Comparison of ENCODE assay signal across 18 cellular contexts in genomic region chr17:36527851-36528250, GRCh38.
"Had no signal": no experiment of that assay in that cellular context is flagged by ENCODE, and none has a peak within 500 bp of the region (broad histone marks: within the 10 kb centered on the region; RNA-seq: fewer than 3 reads in every experiment).

No MANE protein-coding gene starts in this region.

- H3K4me3 Mint-ChIP-seq: activated CD4-positive, alpha-beta T cell treated with anti-CD3 and anti-CD28 coated beads, Interleukin-2, amount 10 ng/mL, durations not matched to agents 24 days and 14 days; activated naive CD4-positive, alpha-beta T cell treated with anti-CD3 and anti-CD28 coated beads for 36 hours; activated T-helper 1 cell treated with anti-CD3 and anti-CD28 coated beads, Interleukin-12 subunit alpha, Interleukin-12 subunit beta, Interleukin-2, Interleukin-4 antibody, amounts not matched to agents 30 ng/mL and 10 ng/mL and 1 ng/mL, durations not matched to agents 14 hours and 24 hours and 36 hours; dendritic cell treated with granulocyte-macrophage colony-stimulating factor and Interleukin-4, amounts not matched to agents 40 ng/mL and 50 ng/mL, for 4 days; nephron progenitor cell; stimulated activated naive CD8-positive, alpha-beta T cell treated with anti-CD3 and anti-CD28 coated beads, Interleukin-15, Interleukin-2, amounts not matched to agents 100 ng/mL and 50 ng/mL, for 24 hours; T-helper 1 cell treated with Interleukin-12 subunit alpha and Interleukin-12 subunit beta and Interleukin-4 antibody, amounts not matched to agents 30 μg/mL and 1 μg/mL, for 36 hours; type B pancreatic cell had no signal

- ATAC-seq: left colon, lower lobe of right lung had no signal

- H3K27ac Mint-ChIP-seq: activated CD4-positive, alpha-beta T cell treated with anti-CD3 and anti-CD28 coated beads, Interleukin-2, amount 10 ng/mL, durations not matched to agents 24 days and 14 days; activated naive CD4-positive, alpha-beta T cell treated with anti-CD3 and anti-CD28 coated beads for 36 hours; activated T-helper 1 cell treated with anti-CD3 and anti-CD28 coated beads, Interleukin-12 subunit alpha, Interleukin-12 subunit beta, Interleukin-2, Interleukin-4 antibody, amounts not matched to agents 30 ng/mL and 10 ng/mL and 1 ng/mL, durations not matched to agents 14 hours and 24 hours and 36 hours; dendritic cell treated with granulocyte-macrophage colony-stimulating factor and Interleukin-4, amounts not matched to agents 40 ng/mL and 50 ng/mL, for 4 days; nephron progenitor cell; progenitor cell of endocrine pancreas; stimulated activated naive CD8-positive, alpha-beta T cell treated with anti-CD3 and anti-CD28 coated beads, Interleukin-15, Interleukin-2, amounts not matched to agents 100 ng/mL and 50 ng/mL, for 24 hours; T-helper 1 cell treated with Interleukin-12 subunit alpha and Interleukin-12 subunit beta and Interleukin-4 antibody, amounts not matched to agents 30 μg/mL and 1 μg/mL, for 36 hours; type B pancreatic cell had no signal

- H3K27me3 Mint-ChIP-seq: activated CD4-positive, alpha-beta T cell treated with anti-CD3 and anti-CD28 coated beads, Interleukin-2, amount 10 ng/mL, durations not matched to agents 24 days and 14 days; dendritic cell treated with granulocyte-macrophage colony-stimulating factor and Interleukin-4, amounts not matched to agents 40 ng/mL and 50 ng/mL, for 4 days; progenitor cell of endocrine pancreas; stimulated activated naive CD8-positive, alpha-beta T cell treated with anti-CD3 and anti-CD28 coated beads, Interleukin-15, Interleukin-2, amounts not matched to agents 100 ng/mL and 50 ng/mL, for 24 hours; type B pancreatic cell had no signal

- H3K9me3 Mint-ChIP-seq: activated CD4-positive, alpha-beta T cell treated with anti-CD3 and anti-CD28 coated beads, Interleukin-2, amount 10 ng/mL, durations not matched to agents 24 days and 14 days; activated naive CD4-positive, alpha-beta T cell treated with anti-CD3 and anti-CD28 coated beads for 36 hours; activated T-helper 1 cell treated with anti-CD3 and anti-CD28 coated beads, Interleukin-12 subunit alpha, Interleukin-12 subunit beta, Interleukin-2, Interleukin-4 antibody, amounts not matched to agents 30 ng/mL and 10 ng/mL and 1 ng/mL, durations not matched to agents 14 hours and 24 hours and 36 hours; dendritic cell treated with granulocyte-macrophage colony-stimulating factor and Interleukin-4, amounts not matched to agents 40 ng/mL and 50 ng/mL, for 4 days; nephron progenitor cell; stimulated activated naive CD8-positive, alpha-beta T cell treated with anti-CD3 and anti-CD28 coated beads, Interleukin-15, Interleukin-2, amounts not matched to agents 100 ng/mL and 50 ng/mL, for 24 hours; T-helper 1 cell treated with Interleukin-12 subunit alpha and Interleukin-12 subunit beta and Interleukin-4 antibody, amounts not matched to agents 30 μg/mL and 1 μg/mL, for 36 hours; type B pancreatic cell had no signal

- DNase-seq: activated CD4-positive, alpha-beta T cell treated with anti-CD3 and anti-CD28 coated beads, Interleukin-2, amount 10 ng/mL, durations not matched to agents 24 days and 14 days; activated naive CD4-positive, alpha-beta T cell treated with anti-CD3 and anti-CD28 coated beads for 36 hours; activated T-cell treated with anti-CD3 and anti-CD28 coated beads for 4 hours; effector CD8-positive, alpha-beta T cell; esophagus squamous epithelium; left colon; lower lobe of right lung; midbrain; nephron progenitor cell; occipital lobe; stimulated activated CD4-positive, alpha-beta T cell treated with anti-CD3 and anti-CD28 coated beads, Interleukin-12 subunit alpha, Interleukin-12 subunit beta, amount 100 ng/mL, for 4 hours; stimulated activated CD4-positive, alpha-beta T cell treated with anti-CD3 and anti-CD28 coated beads, Interleukin-1b, Interleukin-23, amount 100 ng/mL, for 48 hours had no signal
